In the genomic region with DNA sequence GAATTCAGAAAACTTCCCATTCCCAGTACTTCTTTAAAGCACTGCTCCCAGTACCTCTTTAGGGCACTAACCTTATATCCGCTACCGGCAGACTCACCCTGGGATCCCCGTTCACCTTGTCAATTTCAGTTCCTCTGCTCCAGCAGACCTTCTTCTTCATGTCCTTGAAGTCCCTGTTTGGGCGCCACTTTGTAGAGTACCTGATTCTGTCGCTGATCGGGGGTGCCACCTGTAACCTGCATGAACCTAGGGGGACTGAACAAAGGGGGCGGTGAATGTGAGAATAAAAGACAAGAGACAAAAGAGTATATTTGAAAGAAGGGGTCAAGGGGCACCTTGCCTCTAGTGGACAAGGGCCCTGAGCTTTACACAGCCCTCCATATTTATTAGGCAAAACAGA, we compare ENCODE assay signal across 15 cellular contexts.
"Had no signal": no experiment of that assay in that cellular context is flagged by ENCODE, and none has a peak within 500 bp of the region (broad histone marks: within the 10 kb centered on the region; RNA-seq: fewer than 3 reads in every experiment).

No MANE protein-coding gene starts in this region.

- H3K27ac ChIP-seq: dorsolateral prefrontal cortex, esophagus squamous epithelium, foreskin keratinocyte, left lung, testis had no signal

- H3K27me3 Mint-ChIP-seq: activated T-cell treated with anti-CD3 and anti-CD28 coated beads, Interleukin-2, amount 50 U/mL, for 24 hours; memory B cell; stimulated activated naive CD8-positive, alpha-beta T cell treated with anti-CD3 and anti-CD28 coated beads, Interleukin-15, Interleukin-2, amounts not matched to agents 100 ng/mL and 50 ng/mL, for 24 hours had no signal

- ATAC-seq: activated CD4-positive, CD25-positive, alpha-beta regulatory T cell treated with anti-CD3 and anti-CD28 coated beads, Interleukin-2, amount 50 U/mL, for 24 hours; activated naive CD4-positive, alpha-beta T cell treated with anti-CD3 and anti-CD28 coated beads, Interleukin-2, amount 50 U/mL, for 72 hours; foreskin keratinocyte; left lung had no signal

- DNase-seq: activated effector memory CD4-positive, alpha-beta T cell treated with Interleukin-2 at 50 U/mL for 16 hours; activated T-cell treated with anti-CD3 and anti-CD28 coated beads, Interleukin-2, amount 50 U/mL, for 24 hours; amygdala; dorsolateral prefrontal cortex; esophagus squamous epithelium; head of caudate nucleus; left lung; nephron progenitor cell; stimulated activated CD4-positive, alpha-beta T cell treated with anti-CD3 and anti-CD28 coated beads, Interleukin-12 subunit alpha, Interleukin-12 subunit beta, amount 100 ng/mL, for 4 hours; testis had no signal

- H3K27ac Mint-ChIP-seq: activated naive CD4-positive, alpha-beta T cell treated with anti-CD3 and anti-CD28 coated beads, Interleukin-2, amount 50 U/mL, for 72 hours; activated T-cell treated with anti-CD3 and anti-CD28 coated beads, Interleukin-2, amount 50 U/mL, for 24 hours; memory B cell; nephron progenitor cell; stimulated activated naive CD8-positive, alpha-beta T cell treated with anti-CD3 and anti-CD28 coated beads, Interleukin-15, Interleukin-2, amounts not matched to agents 100 ng/mL and 50 ng/mL, for 24 hours had no signal

- H3K36me3 ChIP-seq: esophagus squamous epithelium, left lung had no signal

- H3K4me3 Mint-ChIP-seq: activated T-cell treated with anti-CD3 and anti-CD28 coated beads, Interleukin-2, amount 50 U/mL, for 24 hours; memory B cell; nephron progenitor cell; stimulated activated naive CD8-positive, alpha-beta T cell treated with anti-CD3 and anti-CD28 coated beads, Interleukin-15, Interleukin-2, amounts not matched to agents 100 ng/mL and 50 ng/mL, for 24 hours had no signal

- H3K27me3 ChIP-seq: dorsolateral prefrontal cortex, foreskin keratinocyte, left lung, testis had no signal

- H3K4me3 ChIP-seq: dorsolateral prefrontal cortex, esophagus squamous epithelium, left lung, testis had no signal

- H3K9me3 ChIP-seq: testis had no signal

- H3K4me1 ChIP-seq: foreskin keratinocyte, testis had no signal
